In the genomic region with DNA sequence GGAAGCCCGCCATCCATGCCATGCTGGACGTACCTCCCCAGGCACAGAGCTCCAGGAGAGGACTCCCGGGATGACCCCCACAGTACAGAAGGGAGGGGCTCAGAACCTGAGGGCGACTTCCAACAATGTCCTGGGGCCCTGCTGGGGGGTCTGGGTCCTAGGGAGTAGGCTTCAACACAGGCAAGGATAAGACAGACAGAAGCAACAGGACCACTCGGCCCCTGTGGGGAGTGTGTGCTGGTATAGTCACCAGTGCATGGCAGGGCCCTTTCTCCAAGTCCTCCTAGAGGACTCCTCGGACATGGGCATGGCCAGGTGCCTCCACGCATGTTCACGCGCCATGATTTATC, we compare ENCODE assay signal across 28 cellular contexts. TPM values are rescaled to one million over a fixed set of nuclear protein-coding genes. Genes with fewer than 3 reads are reported as not detected.
"Had no signal": no experiment of that assay in that cellular context is flagged by ENCODE, and none has a peak within 500 bp of the region (broad histone marks: within the 10 kb centered on the region; RNA-seq: fewer than 3 reads in every experiment).

No MANE protein-coding gene starts in this region.

- H3K27me3 ChIP-seq: esophagus squamous epithelium, right atrium auricular region, sigmoid colon, stomach, thyroid gland had no signal

- H3K27ac Mint-ChIP-seq: effector memory CD8-positive, alpha-beta T cell; nephron progenitor cell had no signal

- DNase-seq: cortex of kidney; effector memory CD8-positive, alpha-beta T cell; erythroblast; esophagus squamous epithelium; foreskin melanocyte; glutamatergic neuron; hypothalamus; immature natural killer cell; islet precursor cell; left ventricle myocardium superior; lower lobe of right lung; naive B cell; nephron progenitor cell; nucleus accumbens; sigmoid colon; stimulated activated CD4-positive, alpha-beta T cell treated with anti-CD3 and anti-CD28 coated beads, Interleukin-2, amount 100 ng/mL, for 24 hours; stimulated activated CD4-positive, alpha-beta T cell treated with anti-CD3 and anti-CD28 coated beads, Interleukin-4, amount 100 ng/mL, for 24 hours; stimulated activated naive CD4-positive, alpha-beta T cell treated with Interleukin-2 at 50 U/mL for 16 hours; stomach; thyroid gland; trophoblast cell had no signal

- H3K27ac ChIP-seq: lower lobe of right lung, prostate gland, right atrium auricular region, sigmoid colon, thyroid gland had no signal

- FAIRE-seq: endometrium had no signal

- H3K4me3 ChIP-seq: esophagus squamous epithelium, lower lobe of right lung, prostate gland, right atrium auricular region, sigmoid colon, thyroid gland had no signal

- H3K9me3 ChIP-seq: esophagus squamous epithelium, lower lobe of right lung, prostate gland, right atrium auricular region, sigmoid colon, stomach, thyroid gland had no signal

- H3K4me3 Mint-ChIP-seq: effector memory CD8-positive, alpha-beta T cell; naive B cell; nephron progenitor cell; stimulated activated effector memory CD8-positive, alpha-beta T cell treated with anti-CD3 and anti-CD28 coated beads, Interleukin-12 subunit alpha, Interleukin-12 subunit beta, amount 100 ng/mL, for 72 hours had no signal

- H3K4me1 Mint-ChIP-seq: naive B cell; nephron progenitor cell; stimulated activated effector memory CD8-positive, alpha-beta T cell treated with anti-CD3 and anti-CD28 coated beads, Interleukin-12 subunit alpha, Interleukin-12 subunit beta, amount 100 ng/mL, for 72 hours had no signal

- H3K9me3 Mint-ChIP-seq: effector memory CD8-positive, alpha-beta T cell; immature natural killer cell; naive B cell; nephron progenitor cell; stimulated activated effector memory CD8-positive, alpha-beta T cell treated with anti-CD3 and anti-CD28 coated beads, Interleukin-12 subunit alpha, Interleukin-12 subunit beta, amount 100 ng/mL, for 72 hours had no signal

- H3K4me1 ChIP-seq: prostate gland, right atrium auricular region, sigmoid colon had no signal

- H3K27me3 Mint-ChIP-seq: effector memory CD8-positive, alpha-beta T cell; naive B cell had no signal

- ATAC-seq: effector memory CD8-positive, alpha-beta T cell; left ventricle myocardium superior; lower lobe of right lung; stimulated activated effector memory CD8-positive, alpha-beta T cell treated with anti-CD3 and anti-CD28 coated beads, Interleukin-12 subunit alpha, Interleukin-12 subunit beta, amount 100 ng/mL, for 72 hours had no signal

RNA-seq across cellular contexts. Expression of gene BIK, which starts 59.6 kb away (rescaled TPM):
- total RNA-seq: left ventricle myocardium superior, mesenteric fat pad, osteocyte, sigmoid colon, temporal lobe had no signal
